In the genomic region with DNA sequence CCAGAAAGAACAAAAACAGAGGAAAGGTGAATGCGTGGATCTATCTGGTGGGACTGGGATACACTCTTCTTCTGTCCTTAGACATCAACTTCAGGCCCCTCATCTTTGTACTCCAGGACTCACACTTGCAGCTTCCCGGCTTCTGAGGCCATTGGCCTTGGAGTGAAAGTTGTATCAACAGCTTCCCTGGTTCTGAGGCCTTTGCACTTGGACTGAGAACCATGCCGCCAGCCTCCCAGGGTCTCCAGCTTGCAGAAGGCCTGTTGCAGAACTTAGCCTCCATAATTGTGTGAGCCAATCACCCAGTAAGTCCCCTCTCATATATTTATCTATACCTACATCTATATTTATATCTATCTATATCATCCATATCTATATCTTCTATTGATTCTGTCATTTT, we compare ENCODE assay signal across 33 cellular contexts.
"Had no signal": no experiment of that assay in that cellular context is flagged by ENCODE, and none has a peak within 500 bp of the region (broad histone marks: within the 10 kb centered on the region; RNA-seq: fewer than 3 reads in every experiment).

No MANE protein-coding gene starts in this region.

- H3K4me1 ChIP-seq: adrenal gland, body of pancreas, breast epithelium had no signal

- DNase-seq: activated effector memory CD4-positive, alpha-beta T cell treated with anti-CD3 and anti-CD28 coated beads, Interleukin-2, amount 50 U/mL, for 16 hours; activated effector memory CD4-positive, alpha-beta T cell treated with Interleukin-2 at 50 U/mL for 16 hours; activated gamma-delta T cell; activated gamma-delta T cell treated with Interleukin-2 at 50 U/mL for 16 hours; activated naive CD4-positive, alpha-beta T cell; activated naive CD4-positive, alpha-beta T cell treated with anti-CD3 and anti-CD28 coated beads for 36 hours; activated naive CD4-positive, alpha-beta T cell treated with anti-CD3 and anti-CD28 coated beads, Interleukin-2, amount 10 ng/mL, durations not matched to agents 7 days and 5 days; activated naive CD4-positive, alpha-beta T cell treated with anti-CD3 and anti-CD28 coated beads, Interleukin-2, amount 50 U/mL, for 16 hours; activated naive CD4-positive, alpha-beta T cell treated with Interleukin-2 at 50 U/mL for 16 hours; activated naive CD8-positive, alpha-beta T cell treated with anti-CD3 and anti-CD28 coated beads for 36 hours; activated naive CD8-positive, alpha-beta T cell treated with anti-CD3 and anti-CD28 coated beads, Interleukin-2, amount 10 ng/mL, durations not matched to agents 7 days and 5 days; activated naive CD8-positive, alpha-beta T cell treated with anti-CD3 and anti-CD28 coated beads, Interleukin-2, amount 50 U/mL, for 24 hours; activated T-cell treated with anti-CD3 and anti-CD28 coated beads, Interleukin-2, amount 50 U/mL, for 24 hours; activated T-cell treated with anti-CD3 and anti-CD28 coated beads, Interleukin-2, amount 50 U/mL, for 4 hours; activated T-cell treated with anti-CD3 and anti-CD28 coated beads, Interleukin-2, amount 50 U/mL, for 48 hours; activated T-cell treated with anti-CD3 and anti-CD28 coated beads, Interleukin-2, amount 50 U/mL, for 72 hours; adrenal gland; amniotic stem cell; amygdala; anterior cingulate cortex; aorta; body of pancreas; brain microvascular endothelial cell; caudate nucleus; central memory CD4-positive, alpha-beta T cell; cerebellar nuclear complex had no signal

- FAIRE-seq: astrocyte, bronchial epithelial cell had no signal

- H3K27me3 ChIP-seq: adrenal gland, ascending aorta, body of pancreas, brain microvascular endothelial cell, breast epithelium, cardiac muscle cell had no signal

- ATAC-seq: activated naive CD4-positive, alpha-beta T cell treated with anti-CD3 and anti-CD28 coated beads, Interleukin-2, amount 50 U/mL, for 72 hours; activated naive CD8-positive, alpha-beta T cell treated with anti-CD3 and anti-CD28 coated beads, Interleukin-2, amount 50 U/mL, for 24 hours; activated T-cell treated with anti-CD3 and anti-CD28 coated beads, Interleukin-2, amount 50 U/mL, for 4 hours; activated T-cell treated with anti-CD3 and anti-CD28 coated beads, Interleukin-2, amount 50 U/mL, for 72 hours; activated T-helper 17 cell treated with anti-CD3 and anti-CD28 coated beads, Interleukin-2, amount 50 U/mL, for 72 hours; body of pancreas had no signal

- H3K27ac ChIP-seq: adrenal gland, ascending aorta, body of pancreas, brain microvascular endothelial cell, breast epithelium, cardiac muscle cell had no signal

- H3K36me3 ChIP-seq: adrenal gland, brain microvascular endothelial cell, breast epithelium had no signal

- H3K4me3 ChIP-seq: adrenal gland, ascending aorta, body of pancreas, breast epithelium, cardiac muscle cell had no signal

- H3K9me3 ChIP-seq: adrenal gland, ascending aorta, body of pancreas, breast epithelium had no signal
